ENCODE assay signal across 8 cellular contexts in genomic region chr16:46830902-46831647, GRCh38. TPM values are rescaled to one million over a fixed set of nuclear protein-coding genes. Genes with fewer than 3 reads are reported as not detected.
DNase-seq lines count a peak whose midpoint lies in the region; ATAC-seq and TF ChIP-seq lines count a peak whose summit lies in the region.

Gene C16orf87, minus strand, starts transcription at chr16:46831180. Its CDS starts 31 bp downstream, at chr16:46831149.

- peak; percentile 91 to 98 (median 91) for ATAC-seq in natural killer cell

- peak within 1 kb of the TSS; percentile 92 for H3K9ac ChIP-seq in GM23248
- peak within 1 kb of the TSS; percentile 84 for H3K9ac ChIP-seq in fibroblast of lung (ENCODE audit: insufficient read depth, low read length)

- H3K27me3 ChIP-seq in DOHH2 (ENCODE audit: control insufficient read depth, low read length) (no peaks in the 10 kb centered on the region), GM23248 (replicated peaks; ENCODE audit: insufficient read depth) (no peaks in the 10 kb centered on the region), fibroblast of lung (ENCODE audit: control insufficient read depth, insufficient read depth, low read length) (no peaks in the 10 kb centered on the region)

- peaks cover 40% of the 10 kb centered on the region for H3K4me1 Mint-ChIP-seq in activated T-helper 1 cell treated with anti-CD3 and anti-CD28 coated beads, Interleukin-12 subunit alpha, Interleukin-12 subunit beta, Interleukin-2, Interleukin-4 antibody, amounts not matched to agents 30 ng/mL and 10 ng/mL and 1 ng/mL, durations not matched to agents 14 hours and 24 hours and 36 hours (ENCODE audit: low read depth)
- H3K4me1 Mint-ChIP-seq in natural killer cell = peaks cover 16 to 23% of the 10 kb centered on the region in 2 donors

- H2AFZ ChIP-seq in GM23248 = peak within 1 kb of the TSS; percentile 86
- peak within 1 kb of the TSS; percentile 19 for H2AFZ ChIP-seq in fibroblast of lung (ENCODE audit: low read length)

- peak; percentile 98 for DNase-seq in GM23248
- peak; percentile 88 to 89 for DNase-seq in Kasumi-1 (lab: John Stamatoyannopoulos, UW)
- peak; percentile 90 for DNase-seq in RPMI7951 (ENCODE audit: low read depth)
- peak; percentile 90 for DNase-seq in activated T-helper 1 cell treated with anti-CD3 and anti-CD28 coated beads, Interleukin-12 subunit alpha, Interleukin-12 subunit beta, Interleukin-2, Interleukin-4 antibody, amounts not matched to agents 30 ng/mL and 10 ng/mL and 1 ng/mL, durations not matched to agents 14 hours and 24 hours and 36 hours (ENCODE audit: low spot score)
- DNase-seq in fibroblast of lung (ENCODE audit: low read depth in 2 of 2) = peak; percentile 90 to 93
- DNase-seq in natural killer cell = peak; percentile 90
- peak; percentile 88 for DNase-seq in stimulated activated naive CD4-positive, alpha-beta T cell treated with Interleukin-2 at 50 U/mL for 16 hours (lab: John Stamatoyannopoulos, UW)

- intact Hi-C loops in activated T-helper 1 cell treated with anti-CD3 and anti-CD28 coated beads, Interleukin-12 subunit alpha, Interleukin-12 subunit beta, Interleukin-2, Interleukin-4 antibody, amounts not matched to agents 30 ng/mL and 10 ng/mL and 1 ng/mL, durations not matched to agents 14 hours and 24 hours and 36 hours (cut with micrococcal nuclease) = loop anchor here (1.0 to 2.0 kb wide), 11 partner anchors 9 to 1627 kb away; partner anchors contain the start of genes GPT2, NETO2, ORC6 and SHCBP1
- intact Hi-C loops in natural killer cell (cut with micrococcal nuclease) = loop anchor here (1.0 to 10.0 kb wide), 4 partner anchors 41 to 1554 kb away; partner anchors contain the start of genes DNAJA2, ORC6, SIAH1 and VPS35

- peak within 1 kb of the TSS; percentile 77 for H3K27ac ChIP-seq in DOHH2 (ENCODE audit: low read depth, low read length)
- H3K27ac ChIP-seq in GM23248 = peak within 1 kb of the TSS; percentile 76
- peak within 1 kb of the TSS; percentile 77 for H3K27ac ChIP-seq in fibroblast of lung (ENCODE audit: insufficient read depth, low read length)

- no peaks in the 10 kb centered on the region for H3K9me3 Mint-ChIP-seq in activated T-helper 1 cell treated with anti-CD3 and anti-CD28 coated beads, Interleukin-12 subunit alpha, Interleukin-12 subunit beta, Interleukin-2, Interleukin-4 antibody, amounts not matched to agents 30 ng/mL and 10 ng/mL and 1 ng/mL, durations not matched to agents 14 hours and 24 hours and 36 hours
- H3K9me3 Mint-ChIP-seq in natural killer cell = no peaks in the 10 kb centered on the region

- H3K4me1 ChIP-seq in DOHH2 (ENCODE audit: control insufficient read depth, low read length) (peaks cover 76% of the 10 kb centered on the region), GM23248 (ENCODE audit: insufficient read depth) (peaks cover 20% of the 10 kb centered on the region), fibroblast of lung (ENCODE audit: control insufficient read depth, extremely low read depth, insufficient read depth, low read length) (peaks cover 6% of the 10 kb centered on the region)

- H3K4me3 ChIP-seq in DOHH2 (ENCODE audit: low read length) = peak within 1 kb of the TSS; percentile 89
- H3K4me3 ChIP-seq in GM23248 = peak within 1 kb of the TSS; percentile 83
- peak within 1 kb of the TSS; percentile 79 to 96 (median 88) for H3K4me3 ChIP-seq in fibroblast of lung (replicated peaks in 1 of 4; ENCODE audit: control extremely low read depth in 1 of 4, insufficient read depth in 1 of 4, low read depth in 3 of 4, low read length in 4 of 4)

- 0 to 1% methylated on average over 39 to 77 of the region's 94 CpGs for WGBS in GM23248 (ENCODE audit: low coverage in 1 of 2, low lambda C conversion rate in 2 of 2, missing lambda C conversion rate in 2 of 2), 2 experiments

- peaks cover 33% of the 10 kb centered on the region for H3K36me3 ChIP-seq in DOHH2 (ENCODE audit: control insufficient read depth, low read length)
- H3K36me3 ChIP-seq in GM23248 (ENCODE audit: low read depth) = no peaks in the 10 kb centered on the region
- H3K36me3 ChIP-seq in fibroblast of lung (ENCODE audit: control insufficient read depth, insufficient read depth, low read length) = no peaks in the 10 kb centered on the region

- H3K4me3 Mint-ChIP-seq in activated T-helper 1 cell treated with anti-CD3 and anti-CD28 coated beads, Interleukin-12 subunit alpha, Interleukin-12 subunit beta, Interleukin-2, Interleukin-4 antibody, amounts not matched to agents 30 ng/mL and 10 ng/mL and 1 ng/mL, durations not matched to agents 14 hours and 24 hours and 36 hours = peak within 1 kb of the TSS; percentile 97
- H3K4me3 Mint-ChIP-seq in natural killer cell = peak within 1 kb of the TSS; percentile 97

- H3K27ac Mint-ChIP-seq in activated T-helper 1 cell treated with anti-CD3 and anti-CD28 coated beads, Interleukin-12 subunit alpha, Interleukin-12 subunit beta, Interleukin-2, Interleukin-4 antibody, amounts not matched to agents 30 ng/mL and 10 ng/mL and 1 ng/mL, durations not matched to agents 14 hours and 24 hours and 36 hours = peak within 1 kb of the TSS; percentile 98
- peak within 1 kb of the TSS; percentile 75 to 91 for H3K27ac Mint-ChIP-seq in natural killer cell

- TF ChIP-seq CTCF in DOHH2 (IDR thresholded peaks at IDR 0.05; ENCODE audit: low read depth, low read length, poor library complexity, severe bottlenecking) (no peak), fibroblast of lung (conservative IDR thresholded peaks at IDR 0.05 in 1 of 2, IDR thresholded peaks at IDR 0.05 in 1 of 2; ENCODE audit: low read depth in 1 of 2, low read length in 2 of 2) (no peak), natural killer cell (IDR thresholded peaks at IDR 0.05) (no peak)

- H3K9me3 ChIP-seq in DOHH2 (ENCODE audit: control insufficient read depth, insufficient read depth, low read length) = no peaks in the 10 kb centered on the region
- H3K9me3 ChIP-seq in GM23248 (ENCODE audit: low read depth) = no peaks in the 10 kb centered on the region
- no peaks in the 10 kb centered on the region for H3K9me3 ChIP-seq in fibroblast of lung (ENCODE audit: control insufficient read depth, insufficient read depth, low read depth, low read length)

- H3K79me2 ChIP-seq in DOHH2 (ENCODE audit: control insufficient read depth, low read length) (peaks cover 49% of the 10 kb centered on the region), GM23248 (ENCODE audit: insufficient read depth) (peaks cover 45% of the 10 kb centered on the region), fibroblast of lung (ENCODE audit: control insufficient read depth, insufficient read depth, low read length) (peaks cover 33% of the 10 kb centered on the region)

- no peaks in the 10 kb centered on the region for H3K9me2 ChIP-seq in DOHH2 (replicated peaks; ENCODE audit: control insufficient read depth, low read length)
- H3K9me2 ChIP-seq in GM23248 (ENCODE audit: insufficient read depth) = no peaks in the 10 kb centered on the region

- H3F3A ChIP-seq in DOHH2 (ENCODE audit: control insufficient read depth, insufficient read depth) (peaks cover 14% of the 10 kb centered on the region), GM23248 (ENCODE audit: insufficient read depth) (peaks cover 12% of the 10 kb centered on the region)

- H3K27me3 Mint-ChIP-seq in activated T-helper 1 cell treated with anti-CD3 and anti-CD28 coated beads, Interleukin-12 subunit alpha, Interleukin-12 subunit beta, Interleukin-2, Interleukin-4 antibody, amounts not matched to agents 30 ng/mL and 10 ng/mL and 1 ng/mL, durations not matched to agents 14 hours and 24 hours and 36 hours (ENCODE audit: insufficient read depth) = peaks cover 10% of the 10 kb centered on the region
- H3K27me3 Mint-ChIP-seq in natural killer cell (ENCODE audit: low read depth in 2 of 2) = no peaks in the 10 kb centered on the region

- in situ Hi-C loops in GM23248 (cut with MboI) = no loop called here

- H3K4me2 ChIP-seq in DOHH2 (ENCODE audit: low read length) = peak within 1 kb of the TSS; percentile 85
- peak within 1 kb of the TSS; percentile 87 for H3K4me2 ChIP-seq in GM23248 (ENCODE audit: unreplicated experiment)
- H3K4me2 ChIP-seq in fibroblast of lung (ENCODE audit: extremely low read depth, insufficient read depth, low read length) = peak within 1 kb of the TSS; percentile 95

- peaks cover 12% of the 10 kb centered on the region for H3K36me3 Mint-ChIP-seq in activated T-helper 1 cell treated with anti-CD3 and anti-CD28 coated beads, Interleukin-12 subunit alpha, Interleukin-12 subunit beta, Interleukin-2, Interleukin-4 antibody, amounts not matched to agents 30 ng/mL and 10 ng/mL and 1 ng/mL, durations not matched to agents 14 hours and 24 hours and 36 hours (ENCODE audit: low read depth)
- H3K36me3 Mint-ChIP-seq in natural killer cell = no peaks in the 10 kb centered on the region

- H4K20me1 ChIP-seq in DOHH2 (ENCODE audit: control insufficient read depth, insufficient read depth, low read depth, low read length) (peaks cover 6% of the 10 kb centered on the region; the same call in 1 of the 2 replicates), GM23248 (ENCODE audit: insufficient read depth) (no peaks in the 10 kb centered on the region), fibroblast of lung (ENCODE audit: control insufficient read depth, extremely low read depth, insufficient read depth, low read length) (no peaks in the 10 kb centered on the region)

RNA-seq across cellular contexts. Expression of gene C16orf87, which starts in this region (rescaled TPM):
- total RNA-seq in GM23248 (2014; rRNA removed; shearing (Covaris generic)) = 4.6 and 7.9 TPM in 2 replicates
- polyA plus RNA-seq in GM23248 (2016; fragmentation: Nextera tagmentation; extraction: Ambion mirVana) (17.4 and 17.6 TPM in 2 replicates), fibroblast of lung (11.4 and 11.6 TPM in 2 replicates)
- 10.8 and 11.8 TPM in 2 replicates for total RNA-seq in RPMI7951 (2014; rRNA removed; shearing (Covaris generic))
- total RNA-seq in activated T-helper 1 cell treated with anti-CD3 and anti-CD28 coated beads, Interleukin-12 subunit alpha, Interleukin-12 subunit beta, Interleukin-2, Interleukin-4 antibody, amounts not matched to agents 30 ng/mL and 10 ng/mL and 1 ng/mL, durations not matched to agents 14 hours and 24 hours and 36 hours = 40.8 and 44.5 TPM in 2 replicates
- total RNA-seq in fibroblast of lung (9.5 and 12.1 TPM in 2 replicates), natural killer cell (10 to 100 TPM; 18.3 to 23.0 (median 18.8) TPM)
- 8.6 and 10.2 TPM in 2 replicates for polyA plus RNA-seq in fibroblast of lung (2012)
- polyA minus RNA-seq in fibroblast of lung (ENCODE audit: low replicate concordance) = 1.7 and 2.2 TPM in 2 replicates

Comparison
In these comparisons a context has a peak if more than half of its experiments do, and no peak if none do; other contexts are left out.
1. Peak in every context shown above with its lines: DNase-seq, ATAC-seq, H3K4me3 ChIP-seq and H3K27ac ChIP-seq.